ENCODE assay signal across 8 cellular contexts in the genomic region with DNA sequence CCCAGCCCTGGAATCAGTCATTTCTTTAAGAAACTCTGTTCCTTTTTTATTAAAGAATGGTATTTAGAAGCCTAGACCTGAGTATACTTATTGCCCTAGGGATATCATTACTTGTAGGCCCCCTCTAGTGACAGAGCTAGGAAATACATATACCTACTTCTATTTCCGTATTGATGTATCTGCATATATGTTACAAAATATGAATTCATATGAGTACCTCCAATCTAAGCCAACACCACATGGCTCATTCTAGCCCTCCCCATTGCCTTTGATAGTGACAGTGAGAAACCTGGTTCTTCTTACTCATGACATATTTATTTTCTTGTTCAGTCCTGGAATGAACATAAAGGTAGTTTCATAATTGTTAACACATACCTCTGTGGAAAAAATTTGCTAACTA.
DNase-seq lines count a peak whose midpoint lies in the region; ATAC-seq, FAIRE-seq and TF ChIP-seq lines count a peak whose summit lies in the region.

No MANE protein-coding gene starts in this region.

- WGBS in IMR-90 (ENCODE audit: extremely low coverage in 2 of 2, insufficient read length in 1 of 2), 2 experiments = no CpG with 5 or more reads among the region's 1 CpG

- H3K4me1 ChIP-seq in left ventricle myocardium inferior (peaks cover 10% of the 10 kb centered on the region), IMR-90 (ENCODE audit: control insufficient read depth, insufficient read depth, low read length) (no peaks in the 10 kb centered on the region), kidney (ENCODE audit: control insufficient read depth in 1 of 2, insufficient read depth in 1 of 2, low read depth in 1 of 2, low read length in 2 of 2) (no peaks in the 10 kb centered on the region)

- DNase-seq in left ventricle myocardium inferior (no peak), cardiac septum (ENCODE audit: low spot score) (no peak), IMR-90 (peak; percentile 61), SK-MEL-5 (ENCODE audit: low read depth, low spot score) (peak; percentile 79), epithelial cell of proximal tubule (ENCODE audit: low read depth) (no peak), skeletal muscle cell (ENCODE audit: low read depth) (peak; percentile 14), kidney (no peak)

- H3K9me3 ChIP-seq in left ventricle myocardium inferior (replicated peaks) (peaks cover 8% of the 10 kb centered on the region), IMR-90 (ENCODE audit: control insufficient read depth, insufficient read depth, low read length) (no peaks in the 10 kb centered on the region), kidney (ENCODE audit: control insufficient read depth in 1 of 2, low read length in 2 of 2) (peaks cover 0 to 6% of the 10 kb centered on the region in 2 donors)

- H3K4ac ChIP-seq in IMR-90 (ENCODE audit: low read depth, low read length) = no peak overlapping the region

- no peak overlapping the region for H2AK5ac ChIP-seq in IMR-90 (ENCODE audit: low read depth, low read length)

- FAIRE-seq in kidney (lab: Jason Lieb, UNC) = no peak

- no peak overlapping the region for H4K91ac ChIP-seq in IMR-90 (ENCODE audit: insufficient read depth, low read depth, low read length)

- TF ChIP-seq POLR2A in IMR-90 (IDR thresholded peaks at IDR 0.05; ENCODE audit: low read depth, low read length) = no peak

- no TSS peak for BruUV-seq in IMR-90 (replicated peaks; lab: Mats Ljungman, UMichigan)

- intact Hi-C loops in left ventricle myocardium inferior (cut with micrococcal nuclease) (no loop called here), cardiac septum (cut with DNase I) (no loop called here), IMR-90 (cut with micrococcal nuclease) (loop anchor here (1.0 kb wide), 1 partner anchor 255 kb away; no protein-coding TSS in a partner anchor), kidney (cut with DNase I) (no loop called here)

- CTCF ChIA-PET in IMR-90 (lab: Yijun Ruan, JAX) = no interaction called here

- H3K27ac ChIP-seq in left ventricle myocardium inferior (replicated peaks) (no peak overlapping the region), IMR-90 (ENCODE audit: insufficient read depth, low read length) (no peak overlapping the region), kidney (ENCODE audit: low read depth in 2 of 2, low read length in 2 of 2) (no peak overlapping the region)

- no peak overlapping the region for H3K23ac ChIP-seq in IMR-90 (ENCODE audit: low read depth, low read length)

- in situ Hi-C loops in IMR-90 (cut with MboI; ENCODE audit: low sequenced_read_pairs) = no loop called here
- in situ Hi-C loops in SK-MEL-5 (cut with HindIII; ENCODE audit: low pct_unique_long_range_greater_than_20kb, low sequenced_read_pairs) = no loop called here

- peak; percentile 83 for ATAC-seq in IMR-90 (ENCODE audit: low read depth)
- no peak for ATAC-seq in HG02973 (IDR thresholded peaks at IDR 0.05; ENCODE audit: unreplicated experiment)

- TF ChIP-seq RAD21 in IMR-90 (IDR thresholded peaks at IDR 0.05; ENCODE audit: low read length) = peak; percentile 50

- H2BK15ac ChIP-seq in IMR-90 (ENCODE audit: low read depth, low read length) = no peak overlapping the region

- TF ChIP-seq CTCF in left ventricle myocardium inferior (IDR thresholded peaks at IDR 0.05; ENCODE audit: borderline replicate concordance) (peak; percentile 61), IMR-90 (conservative IDR thresholded peaks at IDR 0.05; ENCODE audit: low read depth, low read length) (peak; percentile 56), epithelial cell of proximal tubule (conservative IDR thresholded peaks at IDR 0.05; ENCODE audit: low read depth, low read length) (peak; percentile 46), kidney (IDR thresholded peaks at IDR 0.05; ENCODE audit: borderline replicate concordance, extremely low read depth, insufficient read depth) (no peak)

- no peak overlapping the region for H3K4me2 ChIP-seq in IMR-90 (ENCODE audit: low read depth, low read length)

- no peaks in the 10 kb centered on the region; the same call in 1 of the 2 replicates for H4K20me1 ChIP-seq in IMR-90 (ENCODE audit: insufficient read depth, low read length)

- no peak overlapping the region for H3K56ac ChIP-seq in IMR-90 (ENCODE audit: extremely low read depth, insufficient read depth, low read length)

- H2BK120ac ChIP-seq in IMR-90 (ENCODE audit: low read depth, low read length) = no peak overlapping the region

- H4K5ac ChIP-seq in IMR-90 (ENCODE audit: low read depth, low read length) = no peak overlapping the region

- no peak overlapping the region for H2AFZ ChIP-seq in IMR-90 (replicated peaks; ENCODE audit: low read length, poor library complexity)

- H3K4me3 ChIP-seq in left ventricle myocardium inferior (no peak overlapping the region), IMR-90 (ENCODE audit: insufficient read depth, low read depth, low read length) (no peak overlapping the region), epithelial cell of proximal tubule (ENCODE audit: low read depth, low read length) (no peak overlapping the region), skeletal muscle cell (ENCODE audit: low read depth, low read length) (no peak overlapping the region), kidney (ENCODE audit: low read length in 2 of 2) (no peak overlapping the region)

- no peak overlapping the region for H2BK5ac ChIP-seq in IMR-90 (ENCODE audit: low read depth, low read length, poor library complexity, severe bottlenecking)

- H3K9ac ChIP-seq in IMR-90 (ENCODE audit: low read depth, low read length) (no peak overlapping the region), kidney (ENCODE audit: low read length in 2 of 2) (no peak overlapping the region)

- POLR2A ChIA-PET in IMR-90 (lab: Charles Lee; ENCODE audit: unreplicated experiment) = no interaction called here

- no peak overlapping the region for H3K18ac ChIP-seq in IMR-90 (ENCODE audit: low read depth, low read length)

- H2BK20ac ChIP-seq in IMR-90 (ENCODE audit: low read depth, low read length) = no peak overlapping the region

- H3K14ac ChIP-seq in IMR-90 (replicated peaks; ENCODE audit: low read depth, low read length) = no peak overlapping the region

- H2AK9ac ChIP-seq in IMR-90 (replicated peaks; ENCODE audit: low read depth, low read length, poor library complexity) = no peak overlapping the region

- H3K36me3 ChIP-seq in left ventricle myocardium inferior (no peaks in the 10 kb centered on the region), IMR-90 (ENCODE audit: control insufficient read depth, insufficient read depth, low read length) (no peaks in the 10 kb centered on the region), kidney (ENCODE audit: control insufficient read depth in 1 of 2, insufficient read depth in 2 of 2, low read length in 2 of 2) (no peaks in the 10 kb centered on the region)

- dilution Hi-C loops in IMR-90 (cut with HindIII; ENCODE audit: low sequenced_read_pairs, unreplicated experiment) = no loop called here

- no peak overlapping the region for H4K8ac ChIP-seq in IMR-90 (ENCODE audit: low read depth in 2 of 2, low read length in 2 of 2)

- peaks cover 2% of the 10 kb centered on the region for H3K9me1 ChIP-seq in IMR-90 (ENCODE audit: insufficient read depth, low read length)

- peaks cover 3 to 13% of the 10 kb centered on the region in 2 experiments; a peak in 3 of 4 replicates for H3K79me1 ChIP-seq in IMR-90 (ENCODE audit: low read depth in 1 of 2, low read length in 2 of 2)

- H3K27me3 ChIP-seq in left ventricle myocardium inferior (ENCODE audit: low read depth) = no peaks in the 10 kb centered on the region
- H3K27me3 ChIP-seq in IMR-90 (ENCODE audit: control insufficient read depth, insufficient read depth, low read length) = no peaks in the 10 kb centered on the region

TF ChIP-seq in IMR-90, 13 proteins besides CTCF, POLR2A, EP300 and RAD21:
- TF ChIP-seq SMC3 (IDR thresholded peaks at IDR 0.05; ENCODE audit: low read depth, low read length) = peak; percentile 49
- TF ChIP-seq NFE2L2 (IDR thresholded peaks at IDR 0.05; ENCODE audit: low read depth, low read length) = no peak

Comparison
In these comparisons a context has a peak if more than half of its experiments do, and no peak if none do; other contexts are left out.
1. DNase-seq: peak in IMR-90 (single experiment), SK-MEL-5 (single experiment) and skeletal muscle cell (single experiment); none in left ventricle myocardium inferior (single experiment), cardiac septum (single experiment), epithelial cell of proximal tubule (single experiment) and kidney (single experiment).